Comparison of ENCODE assay signal across 25 cellular contexts in the genomic region with DNA sequence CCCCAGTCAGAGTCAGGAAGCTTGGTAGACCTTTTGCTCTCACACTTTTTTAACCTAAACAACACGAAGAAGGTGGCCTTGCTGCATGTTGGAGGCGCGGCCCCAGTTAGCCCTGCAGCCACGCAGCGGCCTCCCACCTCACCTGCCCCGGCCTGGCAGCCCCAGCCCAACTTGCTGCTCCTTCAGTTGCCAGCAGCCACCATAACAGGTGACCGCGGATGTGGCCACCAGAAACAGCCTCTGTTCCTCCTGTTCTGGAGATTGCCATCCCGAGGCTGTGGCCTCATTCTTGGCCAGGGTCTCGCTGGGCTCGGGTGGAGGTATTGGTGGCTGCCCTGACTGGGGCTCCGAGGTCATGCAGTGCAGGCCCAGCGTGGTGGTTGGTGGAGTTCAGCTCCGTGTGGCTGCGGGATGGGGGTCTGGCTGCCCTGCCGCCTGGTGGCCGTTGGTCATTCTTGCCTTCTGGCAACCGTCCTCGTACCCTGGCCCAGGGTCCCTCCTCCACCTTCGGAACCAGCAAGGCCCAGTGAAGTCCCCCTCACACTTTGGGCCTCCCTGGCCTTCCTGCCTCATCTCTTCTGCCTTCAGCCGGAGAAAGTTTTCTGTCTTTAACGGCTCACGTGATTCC. TPM values are rescaled to one million over a fixed set of nuclear protein-coding genes. Genes with fewer than 3 reads are reported as not detected.
"Had no signal": no experiment of that assay in that cellular context is flagged by ENCODE, and none has a peak within 500 bp of the region (broad histone marks: within the 10 kb centered on the region; RNA-seq: fewer than 3 reads in every experiment).

No MANE protein-coding gene starts in this region.

- H3K27ac Mint-ChIP-seq: activated naive CD4-positive, alpha-beta T cell treated with anti-CD3 and anti-CD28 coated beads, Interleukin-2, amount 10 ng/mL, durations not matched to agents 7 days and 5 days; activated naive CD8-positive, alpha-beta T cell treated with anti-CD3 and anti-CD28 coated beads, Interleukin-2, amount 50 U/mL, for 24 hours; T-helper 17 cell had no signal

- H3K27me3 ChIP-seq: brain microvascular endothelial cell, gastrocnemius medialis, tibial artery had no signal

- FAIRE-seq: TTC549, urothelium cell line had no signal

- ATAC-seq: activated naive CD8-positive, alpha-beta T cell treated with anti-CD3 and anti-CD28 coated beads, Interleukin-2, amount 50 U/mL, for 24 hours; esophagus mucosa; gastrocnemius medialis; T-helper 17 cell had no signal

- H3K36me3 ChIP-seq: brain microvascular endothelial cell had no signal

- H3K4me3 ChIP-seq: gastrocnemius medialis, tibial artery had no signal

- H3K4me3 Mint-ChIP-seq: activated naive CD4-positive, alpha-beta T cell treated with anti-CD3 and anti-CD28 coated beads, Interleukin-2, amount 10 ng/mL, durations not matched to agents 7 days and 5 days; activated naive CD8-positive, alpha-beta T cell treated with anti-CD3 and anti-CD28 coated beads, Interleukin-2, amount 50 U/mL, for 24 hours; central memory CD8-positive, alpha-beta T cell; nephron; T-helper 17 cell had no signal

- H3K9me3 ChIP-seq: gastrocnemius medialis, tibial artery had no signal

- H3K4me1 ChIP-seq: gastrocnemius medialis, tibial artery had no signal

- H3K36me3 Mint-ChIP-seq: activated naive CD4-positive, alpha-beta T cell treated with anti-CD3 and anti-CD28 coated beads, Interleukin-2, amount 10 ng/mL, durations not matched to agents 7 days and 5 days had no signal

- H3K27ac ChIP-seq: brain microvascular endothelial cell, gastrocnemius medialis, tibial artery had no signal

- DNase-seq: activated CD4-positive, alpha-beta T cell treated with anti-CD3 and anti-CD28 coated beads for 48 hours; activated CD4-positive, CD25-positive, alpha-beta regulatory T cell; activated CD8-positive, alpha-beta memory T cell treated with anti-CD3 and anti-CD28 coated beads, Interleukin-2, amount 50 U/mL, for 48 hours; activated effector memory CD4-positive, alpha-beta T cell treated with Interleukin-2 at 50 U/mL for 16 hours; activated naive CD4-positive, alpha-beta T cell treated with anti-CD3 and anti-CD28 coated beads, Interleukin-2, amount 10 ng/mL, durations not matched to agents 7 days and 5 days; activated naive CD8-positive, alpha-beta T cell treated with anti-CD3 and anti-CD28 coated beads, Interleukin-2, amount 50 U/mL, for 24 hours; activated T-cell treated with anti-CD3 and anti-CD28 coated beads, Interleukin-2, amount 50 U/mL, for 48 hours; anterior cingulate cortex; brain microvascular endothelial cell; cortex of kidney; effector CD4-positive, alpha-beta T cell; gastrocnemius medialis; head of caudate nucleus; occipital lobe; stimulated activated CD4-positive, alpha-beta T cell treated with anti-CD3 and anti-CD28 coated beads, Interleukin-12 subunit alpha, Interleukin-12 subunit beta, amount 100 ng/mL, for 4 hours; stimulated activated CD4-positive, alpha-beta T cell treated with anti-CD3 and anti-CD28 coated beads, Interleukin-1b, Interleukin-23, amount 100 ng/mL, for 48 hours; stimulated activated naive CD4-positive, alpha-beta T cell treated with Interleukin-2 at 50 U/mL for 16 hours; T-helper 17 cell; tibial artery had no signal

- H3K9me3 Mint-ChIP-seq: activated naive CD4-positive, alpha-beta T cell treated with anti-CD3 and anti-CD28 coated beads, Interleukin-2, amount 10 ng/mL, durations not matched to agents 7 days and 5 days; activated naive CD8-positive, alpha-beta T cell treated with anti-CD3 and anti-CD28 coated beads, Interleukin-2, amount 50 U/mL, for 24 hours; central memory CD8-positive, alpha-beta T cell had no signal

- H3K27me3 Mint-ChIP-seq: activated naive CD4-positive, alpha-beta T cell treated with anti-CD3 and anti-CD28 coated beads, Interleukin-2, amount 10 ng/mL, durations not matched to agents 7 days and 5 days; activated naive CD8-positive, alpha-beta T cell treated with anti-CD3 and anti-CD28 coated beads, Interleukin-2, amount 50 U/mL, for 24 hours; central memory CD8-positive, alpha-beta T cell; T-helper 17 cell had no signal

- H3K4me1 Mint-ChIP-seq: nephron had no signal

RNA-seq across cellular contexts. Expression of gene TEX22, which starts 20.7 kb away (rescaled TPM):
- total RNA-seq: gastrocnemius medialis, mesenteric fat pad had no signal
